Comparison of ENCODE assay signal across 8 cellular contexts in the genomic region with DNA sequence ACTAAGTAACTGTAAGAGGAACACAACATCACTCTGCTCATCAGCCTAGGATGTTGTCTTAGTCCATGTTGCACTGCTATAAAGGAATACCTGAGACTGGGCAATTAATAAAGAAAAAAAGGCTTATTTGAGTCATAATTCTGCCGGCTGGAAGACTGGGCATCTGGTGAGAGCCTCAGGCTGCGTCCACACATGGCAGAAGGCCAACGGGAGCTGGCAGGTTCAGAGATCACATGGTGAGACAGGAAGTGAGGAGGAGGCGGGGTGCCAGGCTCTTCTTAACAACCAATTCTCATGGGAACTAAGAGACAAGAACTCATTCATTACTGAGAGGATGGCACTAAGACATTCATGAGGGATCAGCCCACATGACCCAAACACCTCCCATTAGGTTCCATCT. TPM values are rescaled to one million over a fixed set of nuclear protein-coding genes. Genes with fewer than 3 reads are reported as not detected.
A peak's percentile ranks its signal among the peaks of the same experiment; 100 is the strongest.
DNase-seq lines count a peak whose midpoint lies in the region; ATAC-seq and TF ChIP-seq lines count a peak whose summit lies in the region.

No MANE protein-coding gene starts in this region.

- H3K4me1 Mint-ChIP-seq in activated CD8-positive, alpha-beta memory T cell treated with anti-CD3 and anti-CD28 coated beads, Interleukin-2, amount 10 ng/mL, durations not matched to agents 7 days and 5 days = no peaks in the 10 kb centered on the region
- H3K4me1 Mint-ChIP-seq in naive thymus-derived CD8-positive, alpha-beta T cell = peaks cover 12 to 20% (median 18%) of the 10 kb centered on the region in 4 donors

- no peaks in the 10 kb centered on the region for H3K27me3 Mint-ChIP-seq in activated CD8-positive, alpha-beta memory T cell treated with anti-CD3 and anti-CD28 coated beads, Interleukin-2, amount 10 ng/mL, durations not matched to agents 7 days and 5 days
- H3K27me3 Mint-ChIP-seq in naive thymus-derived CD8-positive, alpha-beta T cell = no peaks in the 10 kb centered on the region

- DNase-seq in G401 (ENCODE audit: low spot score) (peak; percentile 69), NCI-H69 (lab: John Stamatoyannopoulos, UW) (peak; percentile 100), fibroblast of mammary gland (ENCODE audit: low read depth) (peak; percentile 85), putamen (ENCODE audit: low spot score) (peak; percentile 27), GM19240 (ENCODE audit: insufficient read length, low spot score) (no peak)
- DNase-seq in activated CD8-positive, alpha-beta memory T cell treated with anti-CD3 and anti-CD28 coated beads, Interleukin-2, amount 10 ng/mL, durations not matched to agents 7 days and 5 days = no peak
- no peak for DNase-seq in naive thymus-derived CD8-positive, alpha-beta T cell

- in situ Hi-C loops in G401 (cut with HindIII; ENCODE audit: low sequenced_read_pairs) = no loop called here

- no peaks in the 10 kb centered on the region for H3K9me3 Mint-ChIP-seq in activated CD8-positive, alpha-beta memory T cell treated with anti-CD3 and anti-CD28 coated beads, Interleukin-2, amount 10 ng/mL, durations not matched to agents 7 days and 5 days (ENCODE audit: low read depth)
- H3K9me3 Mint-ChIP-seq in naive thymus-derived CD8-positive, alpha-beta T cell = no peaks in the 10 kb centered on the region

- H3K4me3 ChIP-seq in fibroblast of mammary gland (ENCODE audit: control insufficient read depth, low read depth, low read length) = no peak overlapping the region

- POLR2A ChIA-PET in naive thymus-derived CD8-positive, alpha-beta T cell (lab: Charles Lee) = no interaction called here

- CTCF ChIA-PET in activated CD8-positive, alpha-beta memory T cell treated with anti-CD3 and anti-CD28 coated beads, Interleukin-2, amount 10 ng/mL, durations not matched to agents 7 days and 5 days (lab: Charles Lee) = interaction anchor here (0.9 to 1.2 kb wide), 2 partner anchors 18 to 54 kb away, joined by 3 read pairs; no protein-coding TSS in a partner anchor

- no peak overlapping the region for H3K27ac Mint-ChIP-seq in activated CD8-positive, alpha-beta memory T cell treated with anti-CD3 and anti-CD28 coated beads, Interleukin-2, amount 10 ng/mL, durations not matched to agents 7 days and 5 days
- peak overlapping the region in 5 of 10 donors; percentile 7 to 54 (median 37) for H3K27ac Mint-ChIP-seq in naive thymus-derived CD8-positive, alpha-beta T cell

- TF ChIP-seq CTCF in fibroblast of mammary gland (conservative IDR thresholded peaks at IDR 0.05; ENCODE audit: control insufficient read depth, insufficient read depth, low read depth, low read length) = no peak

- no peak overlapping the region for H3K4me3 Mint-ChIP-seq in activated CD8-positive, alpha-beta memory T cell treated with anti-CD3 and anti-CD28 coated beads, Interleukin-2, amount 10 ng/mL, durations not matched to agents 7 days and 5 days
- H3K4me3 Mint-ChIP-seq in naive thymus-derived CD8-positive, alpha-beta T cell = no peak overlapping the region

- no peak for ATAC-seq in activated CD8-positive, alpha-beta memory T cell treated with anti-CD3 and anti-CD28 coated beads, Interleukin-2, amount 10 ng/mL, durations not matched to agents 7 days and 5 days
- ATAC-seq in naive thymus-derived CD8-positive, alpha-beta T cell = no peak
- no peak for ATAC-seq in GM18870 (IDR thresholded peaks at IDR 0.05; ENCODE audit: unreplicated experiment)

- peaks cover 23% of the 10 kb centered on the region for H3K36me3 Mint-ChIP-seq in activated CD8-positive, alpha-beta memory T cell treated with anti-CD3 and anti-CD28 coated beads, Interleukin-2, amount 10 ng/mL, durations not matched to agents 7 days and 5 days
- H3K36me3 Mint-ChIP-seq in naive thymus-derived CD8-positive, alpha-beta T cell = peaks cover 13 to 94% (median 34%) of the 10 kb centered on the region in 3 donors

RNA-seq across cellular contexts. Expression of a gene that starts 46.8 kb away (rescaled TPM):
- 4.6 and 5.8 TPM in 2 replicates for total RNA-seq in G401 (2014; rRNA removed; shearing (Covaris generic))
- 10 to 100 TPM; 22.7 to 24.5 TPM for total RNA-seq in activated CD8-positive, alpha-beta memory T cell treated with anti-CD3 and anti-CD28 coated beads, Interleukin-2, amount 10 ng/mL, durations not matched to agents 7 days and 5 days
- total RNA-seq in naive thymus-derived CD8-positive, alpha-beta T cell = 10 to 100 TPM; 49.0 to 53.5 TPM
- polyA plus RNA-seq in naive thymus-derived CD8-positive, alpha-beta T cell = 1 to 10 TPM; 2.8 to 4.7 (median 3.8) TPM

Comparison
In these comparisons a context has a peak if more than half of its experiments do, and no peak if none do; other contexts are left out.
1. DNase-seq: peak in G401 (single experiment), NCI-H69 (single experiment), fibroblast of mammary gland (single experiment) and putamen (single experiment); none in GM19240 (single experiment), activated CD8-positive, alpha-beta memory T cell treated with anti-CD3 and anti-CD28 coated beads, Interleukin-2, amount 10 ng/mL, durations not matched to agents 7 days and 5 days (single experiment) and naive thymus-derived CD8-positive, alpha-beta T cell (0 of 10).